4 cellular contexts compared by ENCODE assay signal in the genomic region with DNA sequence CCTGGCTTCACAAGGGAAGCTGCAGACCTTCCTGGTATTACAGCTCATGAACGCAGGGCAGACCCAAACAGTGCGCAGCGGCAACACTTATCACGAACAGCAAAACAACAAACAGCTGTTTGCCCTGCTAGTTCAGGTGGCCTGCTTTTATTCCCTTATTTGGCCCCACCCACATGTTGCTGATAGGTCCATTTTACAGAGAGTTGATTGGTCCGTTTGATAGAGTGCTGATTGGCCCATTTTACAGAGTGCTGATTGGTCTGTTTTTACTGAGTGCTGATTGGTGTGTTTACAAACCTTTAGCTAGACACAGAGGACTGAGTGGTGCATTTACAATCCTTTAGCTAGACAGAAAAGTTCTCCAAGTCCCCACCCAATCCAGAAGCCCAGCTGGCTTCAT. TPM values are rescaled to one million over a fixed set of nuclear protein-coding genes. Genes with fewer than 3 reads are reported as not detected.
"Had no signal": no experiment of that assay in that cellular context is flagged by ENCODE, and none has a peak within 500 bp of the region (broad histone marks: within the 10 kb centered on the region; RNA-seq: fewer than 3 reads in every experiment).

No MANE protein-coding gene starts in this region.

RNA-seq across cellular contexts. Expression of a gene that starts 8.9 kb away (rescaled TPM):
- total RNA-seq: PC-9, Right ventricle myocardium inferior, RPMI7951, SK-MEL-5 had no signal
